Comparison of ENCODE assay signal across 23 cellular contexts in genomic region chr2:195434346-195434745, GRCh38.
"Had no signal": no experiment of that assay in that cellular context is flagged by ENCODE, and none has a peak within 500 bp of the region (broad histone marks: within the 10 kb centered on the region; RNA-seq: fewer than 3 reads in every experiment).

No MANE protein-coding gene starts in this region.

- H3K4me1 ChIP-seq: SJCRH30 had no signal

- H3K4me2 ChIP-seq: KMS-11 had no signal

- H3K27ac ChIP-seq: KMS-11, SJCRH30, SK-N-MC had no signal

- H3K9ac ChIP-seq: KMS-11 had no signal

- H3K36me3 ChIP-seq: SJCRH30 had no signal

- ATAC-seq: activated naive CD8-positive, alpha-beta T cell treated with anti-CD3 and anti-CD28 coated beads, Interleukin-2, amount 50 U/mL, for 24 hours; activated T-cell treated with anti-CD3 and anti-CD28 coated beads, Interleukin-2, amount 50 U/mL, for 4 hours; Panc1 had no signal

- H3K4me3 ChIP-seq: SJCRH30, SK-N-MC had no signal

- DNase-seq: activated CD4-positive, alpha-beta memory T cell treated with anti-CD3 and anti-CD28 coated beads for 36 hours; activated CD4-positive, alpha-beta T cell treated with anti-CD3 and anti-CD28 coated beads, Interleukin-2, amount 10 ng/mL, durations not matched to agents 7 days and 5 days; activated CD8-positive, alpha-beta memory T cell treated with anti-CD3 and anti-CD28 coated beads, Interleukin-2, amount 50 U/mL, for 4 hours; activated effector memory CD4-positive, alpha-beta T cell treated with Interleukin-2 at 50 U/mL for 16 hours; activated naive CD4-positive, alpha-beta T cell treated with anti-CD3 and anti-CD28 coated beads, Interleukin-2, amount 10 ng/mL, durations not matched to agents 7 days and 5 days; activated naive CD8-positive, alpha-beta T cell treated with anti-CD3 and anti-CD28 coated beads, Interleukin-2, amount 50 U/mL, for 24 hours; activated T-cell treated with anti-CD3 and anti-CD28 coated beads for 4 hours; activated T-cell treated with anti-CD3 and anti-CD28 coated beads, Interleukin-2, amount 50 U/mL, for 4 hours; anterior cingulate cortex; MM.1S; MV-4-11; NCI-H1092; NCI-H1436 treated with DMSO at 0.1 percent for 48 hours; NCI-H1694 treated with DMSO at 0.1 percent for 48 hours; NCI-H2029; NCI-H345; NCI-H524 treated with DMSO at 0.1 percent for 48 hours; SHP77; SJCRH30; T1000 had no signal

- H3K9me3 ChIP-seq: SJCRH30 had no signal
